ENCODE assay signal across 17 cellular contexts in the genomic region with DNA sequence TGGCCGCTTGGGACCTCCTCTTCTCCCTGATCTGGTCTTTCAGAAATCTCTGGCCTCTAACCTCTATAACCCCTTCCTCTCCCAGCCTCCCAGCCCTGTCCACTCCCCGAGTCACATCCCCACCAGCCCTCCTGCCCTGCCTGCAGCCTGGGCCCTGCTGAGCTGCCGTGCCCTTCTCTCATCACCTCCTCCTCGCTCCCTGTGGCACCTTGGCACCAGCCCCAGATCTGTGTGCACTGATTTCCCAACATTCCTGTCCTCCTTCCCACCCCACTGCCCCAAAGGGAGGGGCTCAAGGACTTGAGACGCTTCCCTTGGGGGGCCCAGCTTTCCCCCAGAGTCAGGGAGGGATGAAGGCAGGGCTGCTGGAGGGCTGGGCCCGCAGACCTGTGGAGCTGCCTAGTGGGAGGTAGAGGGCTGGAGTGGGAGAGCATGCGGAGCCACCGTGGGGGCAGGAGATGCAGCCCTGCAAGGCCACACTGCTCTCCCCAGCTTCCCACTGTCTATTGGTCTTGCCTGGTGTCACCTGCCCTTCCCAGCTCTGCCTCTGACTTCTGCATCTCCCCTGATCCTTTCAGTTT. TPM values are rescaled to one million over a fixed set of nuclear protein-coding genes. Genes with fewer than 3 reads are reported as not detected.
DNase-seq lines count a peak whose midpoint lies in the region; ATAC-seq and TF ChIP-seq lines count a peak whose summit lies in the region.
"Had no signal": no experiment of that assay in that cellular context is flagged by ENCODE, and none has a peak within 500 bp of the region (broad histone marks: within the 10 kb centered on the region; RNA-seq: fewer than 3 reads in every experiment).

No MANE protein-coding gene starts in this region.

- TF ChIP-seq POLR2A in thyroid gland (IDR thresholded peaks at IDR 0.05), result no peak

- no peak overlapping the region for H3K4me3 Mint-ChIP-seq in immature natural killer cell
- H3K4me3 Mint-ChIP-seq: CD8-positive, alpha-beta memory T cell had no signal

- TF ChIP-seq RAD21 in Ishikawa (IDR thresholded peaks at IDR 0.05; ENCODE audit: low read depth), result no peak

- no peak for TF ChIP-seq CTCF in right atrium auricular region (IDR thresholded peaks at IDR 0.05)
- TF ChIP-seq CTCF in thyroid gland (IDR thresholded peaks at IDR 0.05), result no peak

- H3K4me1 ChIP-seq in right atrium auricular region, result peaks cover 0 to 67% of the 10 kb centered on the region in 2 donors
- H3K4me1 ChIP-seq in thyroid gland, result no peaks in the 10 kb centered on the region

- H3K36me3 Mint-ChIP-seq in immature natural killer cell, result peaks cover 3 to 19% (median 14%) of the 10 kb centered on the region in 3 donors

- intact Hi-C loops in thyroid gland (cut with DNase I), result no loop called here

- TF ChIP-seq EP300 in Ishikawa (IDR thresholded peaks at IDR 0.05; ENCODE audit: borderline replicate concordance), result no peak

- no peaks in the 10 kb centered on the region for H3K4me1 Mint-ChIP-seq in immature natural killer cell
- H3K4me1 Mint-ChIP-seq: CD8-positive, alpha-beta memory T cell had no signal

- no peaks in the 10 kb centered on the region for H3K9me3 Mint-ChIP-seq in immature natural killer cell
- H3K9me3 Mint-ChIP-seq: CD8-positive, alpha-beta memory T cell had no signal

- peak; percentile 32 for DNase-seq in ecto neural progenitor cell (ENCODE audit: low spot score)
- DNase-seq in right atrium auricular region (ENCODE audit: low spot score), result no peak
- DNase-seq in thyroid gland, result peak; percentile 45 to 47
- no peak for DNase-seq in immature natural killer cell
- DNase-seq in SHP77 (lab: John Stamatoyannopoulos, UW), result no peak
- DNase-seq: CD8-positive, alpha-beta memory T cell; DND-41; Karpas-422; MM.1S; NCI-H1105 treated with DMSO at 0.1 percent for 48 hours; NCI-H187; NCI-H446; PC-3 had no signal

- H3K27me3 ChIP-seq in right atrium auricular region, result no peaks in the 10 kb centered on the region
- H3K27me3 ChIP-seq in thyroid gland, result no peaks in the 10 kb centered on the region

- no peaks in the 10 kb centered on the region for H3K36me3 ChIP-seq in right atrium auricular region
- H3K36me3 ChIP-seq in thyroid gland, result no peaks in the 10 kb centered on the region

- no peak overlapping the region for H3K4me3 ChIP-seq in right atrium auricular region
- no peak overlapping the region for H3K4me3 ChIP-seq in thyroid gland (replicated peaks in 1 of 3)
- H3K4me3 ChIP-seq: BLaER1 had no signal

- 29 to 56% methylated on average over 8 of the region's 8 CpGs for WGBS in thyroid gland, 2 donors

- peaks cover 0 to 2% (median 2%) of the 10 kb centered on the region in 3 donors for H3K27me3 Mint-ChIP-seq in immature natural killer cell (ENCODE audit: low read depth in 3 of 3)
- H3K27me3 Mint-ChIP-seq: CD8-positive, alpha-beta memory T cell had no signal

- H3K9me3 ChIP-seq in right atrium auricular region (no peaks in the 10 kb centered on the region), thyroid gland (no peaks in the 10 kb centered on the region)
- H3K9me3 ChIP-seq: BLaER1 had no signal

- no peak overlapping the region for H3K27ac Mint-ChIP-seq in immature natural killer cell

- no peak for ATAC-seq in HG03196 (IDR thresholded peaks at IDR 0.05; ENCODE audit: unreplicated experiment)
- ATAC-seq: HepG2, PC-3 had no signal

- H3K27ac ChIP-seq in right atrium auricular region, result peak overlapping the region; percentile 83 to 91
- H3K27ac ChIP-seq in thyroid gland, result no peak overlapping the region
- H3K27ac ChIP-seq: BLaER1 had no signal

TF ChIP-seq in Ishikawa, 13 proteins besides CTCF, POLR2A, EP300 and RAD21:
- TF ChIP-seq CREB1 (IDR thresholded peaks at IDR 0.05; ENCODE audit: low read depth) (no peak), NFIC (IDR thresholded peaks at IDR 0.05) (0 out of 2 replicates have a peak, but pooled peaks have one; percentile 22), YY1 (IDR thresholded peaks at IDR 0.05; ENCODE audit: low read depth) (no peak), CEBPB (IDR thresholded peaks at IDR 0.05) (0 out of 2 replicates have a peak, but pooled peaks have one; percentile 20), FOXM1 (IDR thresholded peaks at IDR 0.05; ENCODE audit: borderline replicate concordance, low read depth) (no peak)
- TF ChIP-seq, protein P1, sequence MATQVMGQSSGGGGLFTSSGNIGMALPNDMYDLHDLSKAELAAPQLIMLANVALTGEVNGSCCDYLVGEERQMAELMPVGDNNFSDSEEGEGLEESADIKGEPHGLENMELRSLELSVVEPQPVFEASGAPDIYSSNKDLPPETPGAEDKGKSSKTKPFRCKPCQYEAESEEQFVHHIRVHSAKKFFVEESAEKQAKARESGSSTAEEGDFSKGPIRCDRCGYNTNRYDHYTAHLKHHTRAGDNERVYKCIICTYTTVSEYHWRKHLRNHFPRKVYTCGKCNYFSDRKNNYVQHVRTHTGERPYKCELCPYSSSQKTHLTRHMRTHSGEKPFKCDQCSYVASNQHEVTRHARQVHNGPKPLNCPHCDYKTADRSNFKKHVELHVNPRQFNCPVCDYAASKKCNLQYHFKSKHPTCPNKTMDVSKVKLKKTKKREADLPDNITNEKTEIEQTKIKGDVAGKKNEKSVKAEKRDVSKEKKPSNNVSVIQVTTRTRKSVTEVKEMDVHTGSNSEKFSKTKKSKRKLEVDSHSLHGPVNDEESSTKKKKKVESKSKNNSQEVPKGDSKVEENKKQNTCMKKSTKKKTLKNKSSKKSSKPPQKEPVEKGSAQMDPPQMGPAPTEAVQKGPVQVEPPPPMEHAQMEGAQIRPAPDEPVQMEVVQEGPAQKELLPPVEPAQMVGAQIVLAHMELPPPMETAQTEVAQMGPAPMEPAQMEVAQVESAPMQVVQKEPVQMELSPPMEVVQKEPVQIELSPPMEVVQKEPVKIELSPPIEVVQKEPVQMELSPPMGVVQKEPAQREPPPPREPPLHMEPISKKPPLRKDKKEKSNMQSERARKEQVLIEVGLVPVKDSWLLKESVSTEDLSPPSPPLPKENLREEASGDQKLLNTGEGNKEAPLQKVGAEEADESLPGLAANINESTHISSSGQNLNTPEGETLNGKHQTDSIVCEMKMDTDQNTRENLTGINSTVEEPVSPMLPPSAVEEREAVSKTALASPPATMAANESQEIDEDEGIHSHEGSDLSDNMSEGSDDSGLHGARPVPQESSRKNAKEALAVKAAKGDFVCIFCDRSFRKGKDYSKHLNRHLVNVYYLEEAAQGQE (IDR thresholded peaks at IDR 0.05; ENCODE audit: low read depth), result no peak

RNA-seq across cellular contexts. Expression of a gene that starts 42.7 kb away (rescaled TPM):
- 10 to 100 TPM; 23.4 to 36.6 TPM for total RNA-seq in right atrium auricular region
- total RNA-seq in thyroid gland, result 10 to 100 TPM in 3 of 4 donors, 1 to 10 TPM in 1; 7.6 to 17.6 (median 14.1) TPM
- 10 to 100 TPM in 1 of 3 donors, 1 to 10 TPM in 2; 2.9 to 19.6 (median 6.9) TPM for polyA plus RNA-seq in immature natural killer cell

Comparison
In these comparisons a context has a peak if more than half of its experiments do, and no peak if none do; other contexts are left out.
1. DNase-seq: peak in ecto neural progenitor cell (single experiment) and thyroid gland (2 of 2); none in right atrium auricular region (single experiment), immature natural killer cell (0 of 3) and SHP77 (0 of 2).
2. H3K27ac ChIP-seq: peak in right atrium auricular region (2 of 2); none in thyroid gland (0 of 3).